ENCODE assay signal across 18 cellular contexts in the genomic region with DNA sequence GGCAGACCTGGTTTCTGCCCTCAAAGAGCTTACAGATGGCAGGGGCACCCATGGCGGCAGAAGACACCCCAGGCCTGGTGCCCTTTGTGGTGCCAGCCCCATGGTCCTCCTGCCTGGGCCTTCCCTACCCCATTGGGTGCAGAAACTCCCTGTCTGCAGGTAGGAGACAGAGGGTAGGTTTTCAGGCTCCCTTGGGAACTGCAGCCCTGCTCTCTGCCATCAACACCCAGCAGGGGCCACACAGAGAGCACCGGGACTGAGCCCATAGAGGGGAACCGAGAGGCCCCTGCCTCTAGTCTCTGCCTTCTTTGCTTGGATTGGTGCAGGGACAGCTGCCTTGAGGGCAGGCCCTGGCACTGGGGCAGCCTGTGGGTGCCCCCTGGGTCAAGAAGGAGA. TPM values are rescaled to one million over a fixed set of nuclear protein-coding genes. Genes with fewer than 3 reads are reported as not detected.
"Had no signal": no experiment of that assay in that cellular context is flagged by ENCODE, and none has a peak within 500 bp of the region (broad histone marks: within the 10 kb centered on the region; RNA-seq: fewer than 3 reads in every experiment).

No MANE protein-coding gene starts in this region.

- H3K4me3 ChIP-seq: ascending aorta, gastroesophageal sphincter, heart right ventricle, left ventricle myocardium inferior, skin epidermis, vagina had no signal

- H3K36me3 ChIP-seq: ascending aorta, neutrophil had no signal

- H3K9me3 ChIP-seq: ascending aorta, gastroesophageal sphincter, heart right ventricle, left ventricle myocardium inferior, neutrophil, vagina had no signal

- ATAC-seq: esophagus mucosa, gastroesophageal sphincter, heart right ventricle had no signal

- H3K27me3 ChIP-seq: ascending aorta, gastroesophageal sphincter, heart right ventricle, neutrophil, vagina had no signal

- DNase-seq: activated CD4-positive, alpha-beta T cell treated with anti-CD3 and anti-CD28 coated beads, Interleukin-2, amount 50 U/mL, for 4 hours; activated gamma-delta T cell; cortex of kidney; heart right ventricle; immature natural killer cell; kidney glomerular epithelial cell; left ventricle myocardium inferior; naive B cell; trophoblast cell had no signal

- H3K4me1 Mint-ChIP-seq: activated naive CD4-positive, alpha-beta T cell treated with anti-CD3 and anti-CD28 coated beads, Interleukin-2, amount 50 U/mL, for 24 hours; central memory CD8-positive, alpha-beta T cell; immature natural killer cell; naive B cell had no signal

- H3K36me3 Mint-ChIP-seq: activated naive CD4-positive, alpha-beta T cell treated with anti-CD3 and anti-CD28 coated beads, Interleukin-2, amount 50 U/mL, for 24 hours; immature natural killer cell; naive B cell had no signal

- H3K27ac Mint-ChIP-seq: activated naive CD4-positive, alpha-beta T cell treated with anti-CD3 and anti-CD28 coated beads, Interleukin-2, amount 50 U/mL, for 24 hours; immature natural killer cell; naive B cell; stimulated activated naive CD8-positive, alpha-beta T cell treated with anti-CD3 and anti-CD28 coated beads, Interleukin-15, Interleukin-2, amounts not matched to agents 100 ng/mL and 50 ng/mL, for 24 hours had no signal

- H3K4me3 Mint-ChIP-seq: activated naive CD4-positive, alpha-beta T cell treated with anti-CD3 and anti-CD28 coated beads, Interleukin-2, amount 50 U/mL, for 24 hours; central memory CD8-positive, alpha-beta T cell; immature natural killer cell; naive B cell; stimulated activated naive CD8-positive, alpha-beta T cell treated with anti-CD3 and anti-CD28 coated beads, Interleukin-15, Interleukin-2, amounts not matched to agents 100 ng/mL and 50 ng/mL, for 24 hours had no signal

- H3K27me3 Mint-ChIP-seq: activated naive CD4-positive, alpha-beta T cell treated with anti-CD3 and anti-CD28 coated beads, Interleukin-2, amount 50 U/mL, for 24 hours; central memory CD8-positive, alpha-beta T cell; naive B cell; stimulated activated naive CD8-positive, alpha-beta T cell treated with anti-CD3 and anti-CD28 coated beads, Interleukin-15, Interleukin-2, amounts not matched to agents 100 ng/mL and 50 ng/mL, for 24 hours had no signal

- H3K27ac ChIP-seq: ascending aorta, heart right ventricle, left ventricle myocardium inferior, neutrophil, skin epidermis, vagina had no signal

- H3K9me3 Mint-ChIP-seq: activated naive CD4-positive, alpha-beta T cell treated with anti-CD3 and anti-CD28 coated beads, Interleukin-2, amount 50 U/mL, for 24 hours; central memory CD8-positive, alpha-beta T cell; immature natural killer cell; stimulated activated naive CD8-positive, alpha-beta T cell treated with anti-CD3 and anti-CD28 coated beads, Interleukin-15, Interleukin-2, amounts not matched to agents 100 ng/mL and 50 ng/mL, for 24 hours had no signal

RNA-seq across cellular contexts. Expression of gene GTF2IRD1, which starts 52.6 kb away (rescaled TPM):
- polyA plus RNA-seq: immature natural killer cell had no signal
